8 cellular contexts compared by ENCODE assay signal in the genomic region with DNA sequence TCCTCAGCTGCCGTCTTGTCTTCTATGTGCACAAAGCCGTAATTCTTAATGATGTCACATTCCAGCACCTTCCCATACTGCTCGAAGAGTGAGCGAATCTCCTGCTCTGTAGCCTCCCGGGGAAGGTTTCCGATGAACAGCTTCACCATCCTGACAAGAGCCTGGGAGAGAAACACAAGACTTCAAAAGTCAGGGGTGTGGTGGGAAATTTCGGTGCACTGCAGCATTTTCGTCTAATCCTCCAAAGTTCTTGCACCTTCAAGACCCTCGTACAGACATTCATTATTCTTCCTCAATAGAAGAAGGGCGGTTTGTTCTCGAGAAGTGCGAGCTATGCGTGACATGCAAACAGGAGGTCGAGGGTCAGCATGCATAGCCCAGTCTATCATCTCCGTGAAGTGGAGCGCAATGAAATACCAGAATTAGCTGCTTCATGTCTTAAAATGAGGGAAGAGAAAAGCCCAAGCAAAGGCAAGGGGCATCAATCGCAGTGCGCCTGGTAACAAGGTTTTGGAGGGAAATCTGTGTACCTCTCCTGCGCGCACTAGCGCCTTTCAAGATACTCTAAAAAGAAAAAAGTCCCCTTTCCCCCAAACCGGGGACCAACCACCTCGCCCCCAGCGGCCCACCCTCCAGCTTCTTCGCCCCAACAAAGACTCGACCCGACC. TPM values are rescaled to one million over a fixed set of nuclear protein-coding genes. Genes with fewer than 3 reads are reported as not detected.
DNase-seq lines count a peak whose midpoint lies in the region; ATAC-seq lines count a peak whose summit lies in the region.

No MANE protein-coding gene starts in this region.

- peaks cover 33 to 66% (median 46%) of the 10 kb centered on the region in 10 experiments for H3K4me1 ChIP-seq in BLaER1 treated with 17β-estradiol and CSF1 and Interleukin-3, amounts not matched to agents 10 nM and 100 nM
- peaks cover 19 to 30% of the 10 kb centered on the region in 2 donors for H3K4me1 ChIP-seq in duodenal mucosa (ENCODE audit: control insufficient read depth in 1 of 2, insufficient read depth in 2 of 2, low read length in 2 of 2)

- peak overlapping the region; percentile 83 to 89 (median 87) for H3K9ac ChIP-seq in BLaER1 treated with 17β-estradiol and CSF1 and Interleukin-3, amounts not matched to agents 10 nM and 100 nM
- peak overlapping the region; percentile 85 to 90 for H3K9ac ChIP-seq in duodenal mucosa (ENCODE audit: low read depth in 1 of 2, low read length in 2 of 2)

- H3K4me3 ChIP-seq in BLaER1 treated with 17β-estradiol and CSF1 and Interleukin-3, amounts not matched to agents 10 nM and 100 nM: peak overlapping the region; percentile 62 to 78 (median 72)
- peak overlapping the region; percentile 86 for H3K4me3 ChIP-seq in Jurkat, Clone E6-1 (ENCODE audit: low read length)
- H3K4me3 ChIP-seq in duodenal mucosa (ENCODE audit: low read depth in 1 of 2, low read length in 2 of 2): peak overlapping the region; percentile 84 to 95

- peak overlapping the region; percentile 90 to 94 for H3K27ac Mint-ChIP-seq in natural killer cell treated with Interleukin-12 subunit alpha and Interleukin-12 subunit beta and Interleukin-15 and Interleukin-18, amount 100 ng/mL, for 72 hours

- no peak for DNase-seq in Jurkat, Clone E6-1 (ENCODE audit: low read depth, low spot score)
- DNase-seq in natural killer cell treated with Interleukin-12 subunit alpha and Interleukin-12 subunit beta and Interleukin-15 and Interleukin-18, amount 100 ng/mL, for 72 hours (ENCODE audit: low spot score): no peak
- no peak for DNase-seq in COLO668 (lab: John Stamatoyannopoulos, UW; ENCODE audit: unreplicated experiment)
- DNase-seq in AG08395 (ENCODE audit: low spot score): no peak
- no peak for DNase-seq in NCI-H146 (lab: John Stamatoyannopoulos, UW)

- H4K20me1 ChIP-seq in BLaER1 treated with 17β-estradiol and CSF1 and Interleukin-3, amounts not matched to agents 10 nM and 100 nM: peaks cover 0 to 52% (median 37%) of the 10 kb centered on the region in 11 experiments; a peak in 15 of 22 replicates

- H3K36me3 Mint-ChIP-seq in natural killer cell treated with Interleukin-12 subunit alpha and Interleukin-12 subunit beta and Interleukin-15 and Interleukin-18, amount 100 ng/mL, for 72 hours: peaks cover 6% of the 10 kb centered on the region

- H3K9me3 ChIP-seq in BLaER1 treated with 17β-estradiol and CSF1 and Interleukin-3, amounts not matched to agents 10 nM and 100 nM (replicated peaks in 1 of 11): peaks cover 0 to 10% (median 0%) of the 10 kb centered on the region in 11 experiments; a peak in 1 of 22 replicates
- no peaks in the 10 kb centered on the region for H3K9me3 ChIP-seq in duodenal mucosa (ENCODE audit: control insufficient read depth in 1 of 2, low read length in 2 of 2)

- no peaks in the 10 kb centered on the region for H3K27me3 Mint-ChIP-seq in natural killer cell treated with Interleukin-12 subunit alpha and Interleukin-12 subunit beta and Interleukin-15 and Interleukin-18, amount 100 ng/mL, for 72 hours

- ATAC-seq in natural killer cell treated with Interleukin-12 subunit alpha and Interleukin-12 subunit beta and Interleukin-15 and Interleukin-18, amount 100 ng/mL, for 72 hours: no peak
- no peak for ATAC-seq in HG02870 (IDR thresholded peaks at IDR 0.05; ENCODE audit: unreplicated experiment)

- peak overlapping the region; percentile 68 to 91 (median 87); a peak in 21 of 22 replicates for H3K27ac ChIP-seq in BLaER1 treated with 17β-estradiol and CSF1 and Interleukin-3, amounts not matched to agents 10 nM and 100 nM
- peak overlapping the region; percentile 96 for H3K27ac ChIP-seq in duodenal mucosa (ENCODE audit: low read depth, low read length)

- peak overlapping the region; percentile 94 to 99 (median 97) for H3K4me2 ChIP-seq in BLaER1 treated with 17β-estradiol and CSF1 and Interleukin-3, amounts not matched to agents 10 nM and 100 nM

- H3K4me1 Mint-ChIP-seq in natural killer cell treated with Interleukin-12 subunit alpha and Interleukin-12 subunit beta and Interleukin-15 and Interleukin-18, amount 100 ng/mL, for 72 hours (ENCODE audit: low read depth in 2 of 2): peaks cover 29 to 37% of the 10 kb centered on the region in 2 donors

- H3K36me3 ChIP-seq in BLaER1 treated with 17β-estradiol and CSF1 and Interleukin-3, amounts not matched to agents 10 nM and 100 nM: peaks cover 0 to 37% (median 17%) of the 10 kb centered on the region in 11 experiments; a peak in 10 of 22 replicates
- H3K36me3 ChIP-seq in duodenal mucosa (ENCODE audit: control insufficient read depth in 1 of 2, insufficient read depth in 2 of 2, low read length in 2 of 2): no peaks in the 10 kb centered on the region

- no peaks in the 10 kb centered on the region for H3K27me3 ChIP-seq in BLaER1 treated with 17β-estradiol and CSF1 and Interleukin-3, amounts not matched to agents 10 nM and 100 nM
- no peaks in the 10 kb centered on the region for H3K27me3 ChIP-seq in duodenal mucosa (ENCODE audit: control insufficient read depth in 1 of 2, insufficient read depth in 2 of 2, low read length in 2 of 2)

- no peaks in the 10 kb centered on the region for H3K9me3 Mint-ChIP-seq in natural killer cell treated with Interleukin-12 subunit alpha and Interleukin-12 subunit beta and Interleukin-15 and Interleukin-18, amount 100 ng/mL, for 72 hours

- peak overlapping the region; percentile 97 for H3K4me3 Mint-ChIP-seq in natural killer cell treated with Interleukin-12 subunit alpha and Interleukin-12 subunit beta and Interleukin-15 and Interleukin-18, amount 100 ng/mL, for 72 hours

RNA-seq across cellular contexts. Expression of gene RBM4B, which starts 0.6 kb away (rescaled TPM):
- 42.3 TPM for polyA plus RNA-seq in Jurkat, Clone E6-1 (2012; ENCODE audit: insufficient read depth, insufficient read length)
- total RNA-seq in natural killer cell treated with Interleukin-12 subunit alpha and Interleukin-12 subunit beta and Interleukin-15 and Interleukin-18, amount 100 ng/mL, for 72 hours: 10 to 100 TPM; 14.8 to 16.7 TPM

RNA-seq across cellular contexts. Expression of gene RBM4, which starts 38.6 kb away (rescaled TPM):
- 213 TPM for polyA plus RNA-seq in Jurkat, Clone E6-1 (2012; ENCODE audit: insufficient read depth, insufficient read length)
- 100 to 1,000 TPM; 142 to 162 TPM for total RNA-seq in natural killer cell treated with Interleukin-12 subunit alpha and Interleukin-12 subunit beta and Interleukin-15 and Interleukin-18, amount 100 ng/mL, for 72 hours

RNA-seq across cellular contexts. Expression of gene SPTBN2, which starts 52.0 kb away (rescaled TPM):
- 22.1 TPM for polyA plus RNA-seq in Jurkat, Clone E6-1 (2012; ENCODE audit: insufficient read depth, insufficient read length)
- total RNA-seq in natural killer cell treated with Interleukin-12 subunit alpha and Interleukin-12 subunit beta and Interleukin-15 and Interleukin-18, amount 100 ng/mL, for 72 hours: under 1 TPM in 1 of 2 donors, not detected in 1; 0.93 TPM
